In the genomic region with DNA sequence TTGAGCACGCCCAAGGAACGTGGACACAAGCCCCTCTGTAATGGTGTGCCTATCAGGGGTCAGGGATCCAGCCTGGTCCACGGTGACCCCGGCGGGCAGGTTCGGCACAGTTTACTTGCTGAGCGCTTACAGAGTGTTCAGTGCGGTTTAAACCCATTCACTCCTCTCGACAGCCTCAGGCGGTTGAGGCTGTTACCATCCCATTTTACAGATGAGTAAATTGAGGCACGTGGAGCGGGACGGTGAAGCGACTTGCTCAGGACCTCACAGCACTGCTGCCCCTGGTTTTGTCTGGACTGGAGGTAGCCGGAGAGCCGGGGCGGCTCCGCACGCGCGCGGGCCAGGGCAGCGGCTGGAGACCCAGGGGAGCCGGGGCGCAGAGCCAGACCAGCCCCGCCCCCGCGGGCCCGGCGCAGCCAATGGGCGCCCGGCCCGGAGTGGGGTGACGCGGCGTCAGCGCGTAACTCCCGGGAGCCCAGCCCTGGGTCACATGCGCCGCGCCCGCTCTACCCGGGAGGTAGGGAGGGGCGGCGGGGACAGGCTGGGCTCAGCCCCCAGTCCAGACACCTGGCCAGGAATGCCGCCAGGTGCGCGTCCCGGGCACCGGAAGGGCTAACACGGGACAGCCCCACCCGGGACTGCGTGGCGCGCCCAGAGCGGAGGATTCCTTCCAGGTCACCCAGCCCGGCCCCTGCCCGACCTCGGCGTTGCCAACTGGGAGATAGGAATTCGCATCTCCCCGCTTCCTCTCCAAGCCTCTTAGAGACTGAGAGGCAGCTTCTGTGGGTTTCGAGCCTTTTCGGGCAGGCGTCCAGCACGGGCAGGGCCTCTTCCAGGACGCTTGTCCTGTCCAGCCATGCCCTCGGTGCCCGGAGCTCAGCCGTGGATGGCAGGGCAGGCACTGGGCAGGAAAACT, we compare ENCODE assay signal across 7 cellular contexts. TPM values are rescaled to one million over a fixed set of nuclear protein-coding genes. Genes with fewer than 3 reads are reported as not detected.
DNase-seq lines count a peak whose midpoint lies in the region; ATAC-seq and TF ChIP-seq lines count a peak whose summit lies in the region.

No MANE protein-coding gene starts in this region.

- no peaks in the 10 kb centered on the region for H3K36me3 ChIP-seq in spleen

- ATAC-seq in GM18511 (IDR thresholded peaks at IDR 0.05; ENCODE audit: unreplicated experiment) (peak; percentile 60), HG02970 (IDR thresholded peaks at IDR 0.05; ENCODE audit: low FRiP score, unreplicated experiment) (peak; percentile 47), activated B cell treated with CpG ODN at 0.5 μM for 24 hours (ENCODE audit: low read depth) (peak; percentile 79)

- TF ChIP-seq POLR2A in spleen (IDR thresholded peaks at IDR 0.05) = peak in 1 of 3 donors; percentile 55

- DNase-seq in NCI-H2171 (lab: John Stamatoyannopoulos, UW) = peak; percentile 91
- peak; percentile 87 for DNase-seq in activated B cell treated with CpG ODN at 0.5 μM for 24 hours
- peak in 58 of 61 donors; percentile 46 to 94 (median 84) for DNase-seq in caudate nucleus (lab: John Stamatoyannopoulos, UW)
- DNase-seq in iris pigment epithelial cell (ENCODE audit: low read depth) = peak; percentile 88
- peak; percentile 96 for DNase-seq in spleen

- CTCF ChIA-PET in activated B cell treated with CpG ODN at 0.5 μM for 24 hours (lab: Charles Lee) = interaction anchor here (2.1 kb wide), 1 partner anchor 20 kb away, joined by 5 read pairs; no protein-coding TSS in a partner anchor

- peaks cover 46% of the 10 kb centered on the region for H3K4me1 Mint-ChIP-seq in activated B cell treated with CpG ODN at 0.5 μM for 24 hours

- WGBS in spleen, 5 donors = 3 to 7% (median 4%) methylated on average over 33 to 71 of the region's 71 CpGs

- TF ChIP-seq CTCF in activated B cell treated with CpG ODN at 0.5 μM for 24 hours (IDR thresholded peaks at IDR 0.05) (no peak), spleen (IDR thresholded peaks at IDR 0.05 in 8 of 11, conservative IDR thresholded peaks at IDR 0.05 in 3 of 11) (no peak)

- no peaks in the 10 kb centered on the region for H3K9me3 Mint-ChIP-seq in activated B cell treated with CpG ODN at 0.5 μM for 24 hours

- peaks cover 53 to 79% (median 65%) of the 10 kb centered on the region in 6 donors for H3K4me1 ChIP-seq in spleen

- peak overlapping the region; percentile 28 to 74 (median 46) for H3K4me3 ChIP-seq in spleen

- POLR2A ChIA-PET in activated B cell treated with CpG ODN at 0.5 μM for 24 hours (lab: Charles Lee) = interaction anchor here (0.6 to 1.5 kb wide), 9 partner anchors 9 to 158 kb away, joined by 3 to 9 read pairs (median 5); a partner anchor contains a TSS

- H3K4me3 Mint-ChIP-seq in activated B cell treated with CpG ODN at 0.5 μM for 24 hours = peak overlapping the region; percentile 81

- intact Hi-C loops in activated B cell treated with CpG ODN at 0.5 μM for 24 hours (cut with micrococcal nuclease) = loop anchor here (1.0 to 5.0 kb wide), 5 partner anchors 10 to 1467 kb away; no protein-coding TSS in a partner anchor
- intact Hi-C loops in spleen (cut with DNase I; ENCODE audit: low total_unique reads) = no loop called here

- H3K27me3 Mint-ChIP-seq in activated B cell treated with CpG ODN at 0.5 μM for 24 hours = no peaks in the 10 kb centered on the region

- H3K27ac Mint-ChIP-seq in activated B cell treated with CpG ODN at 0.5 μM for 24 hours = peak overlapping the region; percentile 86

- no peaks in the 10 kb centered on the region for H3K9me3 ChIP-seq in spleen

- H3K27ac ChIP-seq in caudate nucleus (ENCODE audit: low read depth, low read length) (peak overlapping the region; percentile 98), spleen (peak overlapping the region; percentile 91 to 99 (median 98))

- H3K27me3 ChIP-seq in spleen (replicated peaks in 1 of 7) = no peaks in the 10 kb centered on the region

- no peaks in the 10 kb centered on the region for H3K36me3 Mint-ChIP-seq in activated B cell treated with CpG ODN at 0.5 μM for 24 hours (ENCODE audit: low read depth)

RNA-seq across cellular contexts. Expression of a gene that starts 3.3 kb away (rescaled TPM):
- total RNA-seq in activated B cell treated with CpG ODN at 0.5 μM for 24 hours (16.7 and 19.7 TPM in 2 replicates), spleen (10 to 100 TPM; 35.4 to 74.8 (median 56.7) TPM)
- polyA plus RNA-seq in spleen = 10 to 100 TPM; 25.0 to 38.2 (median 33.7) TPM

Comparison
In these comparisons a context has a peak if more than half of its experiments do, and no peak if none do; other contexts are left out.
1. Peak in every context shown above with its lines: DNase-seq, ATAC-seq, H3K4me3 ChIP-seq and H3K27ac ChIP-seq.